37 cellular contexts compared by ENCODE assay signal in genomic region chr10:23657677-23658076, GRCh38.
"Had no signal": no experiment of that assay in that cellular context is flagged by ENCODE, and none has a peak within 500 bp of the region (broad histone marks: within the 10 kb centered on the region; RNA-seq: fewer than 3 reads in every experiment).

No MANE protein-coding gene starts in this region.

- H3K36me3 ChIP-seq: ascending aorta, cardiac muscle cell had no signal

- H3K27me3 ChIP-seq: ascending aorta had no signal

- H3K36me3 Mint-ChIP-seq: activated CD8-positive, alpha-beta memory T cell treated with anti-CD3 and anti-CD28 coated beads, Interleukin-2, amount 10 ng/mL, durations not matched to agents 7 days and 5 days; activated naive CD4-positive, alpha-beta T cell treated with anti-CD3 and anti-CD28 coated beads, Interleukin-2, amount 10 ng/mL, durations not matched to agents 7 days and 5 days; activated naive CD4-positive, alpha-beta T cell treated with anti-CD3 and anti-CD28 coated beads, Interleukin-2, amount 50 U/mL, for 24 hours; activated naive CD8-positive, alpha-beta T cell; activated naive CD8-positive, alpha-beta T cell treated with anti-CD3 and anti-CD28 coated beads, Interleukin-2, amount 10 ng/mL, durations not matched to agents 7 days and 5 days; brain had no signal

- DNase-seq: activated CD4-positive, alpha-beta memory T cell treated with anti-CD3 and anti-CD28 coated beads, Interleukin-2, amount 10 ng/mL, durations not matched to agents 7 days and 5 days; activated CD4-positive, alpha-beta T cell treated with anti-CD3 and anti-CD28 coated beads for 1 hour; activated CD4-positive, alpha-beta T cell treated with anti-CD3 and anti-CD28 coated beads for 36 hours; activated CD4-positive, alpha-beta T cell treated with anti-CD3 and anti-CD28 coated beads for 48 hours; activated CD4-positive, alpha-beta T cell treated with anti-CD3 and anti-CD28 coated beads, Interleukin-2, amount 10 ng/mL, durations not matched to agents 7 days and 5 days; activated CD4-positive, alpha-beta T cell treated with anti-CD3 and anti-CD28 coated beads, Interleukin-2, amount 50 U/mL, for 48 hours; activated CD4-positive, CD25-positive, alpha-beta regulatory T cell; activated CD8-positive, alpha-beta memory T cell treated with anti-CD3 and anti-CD28 coated beads for 24 hours; activated CD8-positive, alpha-beta memory T cell treated with anti-CD3 and anti-CD28 coated beads, Interleukin-2, amount 10 ng/mL, durations not matched to agents 7 days and 5 days; activated CD8-positive, alpha-beta memory T cell treated with anti-CD3 and anti-CD28 coated beads, Interleukin-2, amount 50 U/mL, for 48 hours; activated CD8-positive, alpha-beta T cell treated with anti-CD3 and anti-CD28 coated beads, Interleukin-2, amount 10 ng/mL, durations not matched to agents 7 days and 5 days; activated effector memory CD4-positive, alpha-beta T cell treated with Interleukin-2 at 50 U/mL for 16 hours; activated gamma-delta T cell; activated naive CD4-positive, alpha-beta T cell treated with anti-CD3 and anti-CD28 coated beads, Interleukin-2, amount 10 ng/mL, durations not matched to agents 7 days and 5 days; activated naive CD4-positive, alpha-beta T cell treated with Interleukin-2 at 50 U/mL for 16 hours; activated naive CD8-positive, alpha-beta T cell treated with anti-CD3 and anti-CD28 coated beads, Interleukin-2, amount 10 ng/mL, durations not matched to agents 7 days and 5 days; activated naive CD8-positive, alpha-beta T cell treated with anti-CD3 and anti-CD28 coated beads, Interleukin-2, amount 50 U/mL, for 24 hours; activated T-cell treated with anti-CD3 and anti-CD28 coated beads, Interleukin-2, amount 50 U/mL, for 24 hours; activated T-cell treated with anti-CD3 and anti-CD28 coated beads, Interleukin-2, amount 50 U/mL, for 48 hours; amygdala; anterior cingulate cortex; caudate nucleus; cerebellar nuclear complex; T-helper 1 cell; T-helper 2 cell; T-helper 9 cell had no signal

- H3K4me3 Mint-ChIP-seq: activated CD4-positive, alpha-beta memory T cell treated with anti-CD3 and anti-CD28 coated beads, Interleukin-2, amount 10 ng/mL, durations not matched to agents 7 days and 5 days; activated CD4-positive, alpha-beta T cell treated with anti-CD3 and anti-CD28 coated beads for 36 hours; activated CD4-positive, alpha-beta T cell treated with anti-CD3 and anti-CD28 coated beads, Interleukin-2, amount 10 ng/mL, durations not matched to agents 7 days and 5 days; activated CD8-positive, alpha-beta memory T cell treated with anti-CD3 and anti-CD28 coated beads, Interleukin-2, amount 10 ng/mL, durations not matched to agents 7 days and 5 days; activated CD8-positive, alpha-beta T cell treated with anti-CD3 and anti-CD28 coated beads, Interleukin-2, amount 10 ng/mL, durations not matched to agents 7 days and 5 days; activated naive CD4-positive, alpha-beta T cell treated with anti-CD3 and anti-CD28 coated beads, Interleukin-2, amount 10 ng/mL, durations not matched to agents 7 days and 5 days; activated naive CD4-positive, alpha-beta T cell treated with anti-CD3 and anti-CD28 coated beads, Interleukin-2, amount 50 U/mL, for 24 hours; activated naive CD8-positive, alpha-beta T cell; activated naive CD8-positive, alpha-beta T cell treated with anti-CD3 and anti-CD28 coated beads, Interleukin-2, amount 10 ng/mL, durations not matched to agents 7 days and 5 days; activated naive CD8-positive, alpha-beta T cell treated with anti-CD3 and anti-CD28 coated beads, Interleukin-2, amount 50 U/mL, for 24 hours; activated T-cell treated with anti-CD3 and anti-CD28 coated beads, Interleukin-2, amount 50 U/mL, for 24 hours; brain; central memory CD8-positive, alpha-beta T cell; T-helper 1 cell treated with Interleukin-12 subunit alpha and Interleukin-12 subunit beta and Interleukin-4 antibody, amounts not matched to agents 30 μg/mL and 1 μg/mL, for 36 hours; T-helper 2 cell treated with Interferon-gamma antibody and Interleukin-4, amounts not matched to agents 5 μg/mL and 100 μg/mL, for 36 hours had no signal

- H3K4me3 ChIP-seq: ascending aorta, cardiac muscle cell had no signal

- H3K9me3 ChIP-seq: ascending aorta had no signal

- H3K4me1 Mint-ChIP-seq: activated CD4-positive, alpha-beta memory T cell treated with anti-CD3 and anti-CD28 coated beads, Interleukin-2, amount 10 ng/mL, durations not matched to agents 7 days and 5 days; activated CD4-positive, alpha-beta T cell treated with anti-CD3 and anti-CD28 coated beads for 36 hours; activated CD4-positive, alpha-beta T cell treated with anti-CD3 and anti-CD28 coated beads, Interleukin-2, amount 10 ng/mL, durations not matched to agents 7 days and 5 days; activated CD8-positive, alpha-beta memory T cell treated with anti-CD3 and anti-CD28 coated beads, Interleukin-2, amount 10 ng/mL, durations not matched to agents 7 days and 5 days; activated naive CD4-positive, alpha-beta T cell treated with anti-CD3 and anti-CD28 coated beads, Interleukin-2, amount 10 ng/mL, durations not matched to agents 7 days and 5 days; activated naive CD4-positive, alpha-beta T cell treated with anti-CD3 and anti-CD28 coated beads, Interleukin-2, amount 50 U/mL, for 24 hours; activated naive CD8-positive, alpha-beta T cell treated with anti-CD3 and anti-CD28 coated beads, Interleukin-2, amount 10 ng/mL, durations not matched to agents 7 days and 5 days; brain; central memory CD8-positive, alpha-beta T cell had no signal

- H3K4me1 ChIP-seq: ascending aorta had no signal

- H3K27ac Mint-ChIP-seq: activated CD4-positive, alpha-beta memory T cell treated with anti-CD3 and anti-CD28 coated beads, Interleukin-2, amount 10 ng/mL, durations not matched to agents 7 days and 5 days; activated CD4-positive, alpha-beta T cell treated with anti-CD3 and anti-CD28 coated beads for 36 hours; activated CD4-positive, alpha-beta T cell treated with anti-CD3 and anti-CD28 coated beads, Interleukin-2, amount 10 ng/mL, durations not matched to agents 7 days and 5 days; activated CD8-positive, alpha-beta memory T cell treated with anti-CD3 and anti-CD28 coated beads, Interleukin-2, amount 10 ng/mL, durations not matched to agents 7 days and 5 days; activated CD8-positive, alpha-beta T cell treated with anti-CD3 and anti-CD28 coated beads, Interleukin-2, amount 10 ng/mL, durations not matched to agents 7 days and 5 days; activated naive CD4-positive, alpha-beta T cell treated with anti-CD3 and anti-CD28 coated beads, Interleukin-2, amount 10 ng/mL, durations not matched to agents 7 days and 5 days; activated naive CD4-positive, alpha-beta T cell treated with anti-CD3 and anti-CD28 coated beads, Interleukin-2, amount 50 U/mL, for 24 hours; activated naive CD8-positive, alpha-beta T cell; activated naive CD8-positive, alpha-beta T cell treated with anti-CD3 and anti-CD28 coated beads, Interleukin-2, amount 10 ng/mL, durations not matched to agents 7 days and 5 days; activated naive CD8-positive, alpha-beta T cell treated with anti-CD3 and anti-CD28 coated beads, Interleukin-2, amount 50 U/mL, for 24 hours; activated T-cell treated with anti-CD3 and anti-CD28 coated beads, Interleukin-2, amount 50 U/mL, for 24 hours; activated T-helper 2 cell treated with anti-CD3 and anti-CD28 coated beads, Interferon-gamma antibody, Interleukin-2, Interleukin-4, amounts not matched to agents 10 μg/mL and 5 μg/mL and 100 μg/mL, durations not matched to agents 14 hours and 24 hours and 36 hours; brain; T-helper 1 cell treated with Interleukin-12 subunit alpha and Interleukin-12 subunit beta and Interleukin-4 antibody, amounts not matched to agents 30 μg/mL and 1 μg/mL, for 36 hours; T-helper 2 cell treated with Interferon-gamma antibody and Interleukin-4, amounts not matched to agents 5 μg/mL and 100 μg/mL, for 36 hours had no signal

- H3K27ac ChIP-seq: ascending aorta, cardiac muscle cell, VCaP had no signal

- ATAC-seq: activated CD4-positive, alpha-beta T cell treated with anti-CD3 and anti-CD28 coated beads for 36 hours; activated CD4-positive, CD25-positive, alpha-beta regulatory T cell treated with anti-CD3 and anti-CD28 coated beads, Interleukin-2, amount 50 U/mL, for 24 hours; activated CD8-positive, alpha-beta memory T cell treated with anti-CD3 and anti-CD28 coated beads, Interleukin-2, amount 10 ng/mL, durations not matched to agents 7 days and 5 days; activated CD8-positive, alpha-beta T cell treated with anti-CD3 and anti-CD28 coated beads, Interleukin-2, amount 10 ng/mL, durations not matched to agents 7 days and 5 days; activated naive CD8-positive, alpha-beta T cell treated with anti-CD3 and anti-CD28 coated beads, Interleukin-2, amount 50 U/mL, for 24 hours had no signal

- H3K27me3 Mint-ChIP-seq: activated CD4-positive, alpha-beta memory T cell treated with anti-CD3 and anti-CD28 coated beads, Interleukin-2, amount 10 ng/mL, durations not matched to agents 7 days and 5 days; activated CD8-positive, alpha-beta memory T cell treated with anti-CD3 and anti-CD28 coated beads, Interleukin-2, amount 10 ng/mL, durations not matched to agents 7 days and 5 days; activated naive CD4-positive, alpha-beta T cell treated with anti-CD3 and anti-CD28 coated beads, Interleukin-2, amount 50 U/mL, for 24 hours; central memory CD8-positive, alpha-beta T cell had no signal

- H3K9me3 Mint-ChIP-seq: activated CD4-positive, alpha-beta memory T cell treated with anti-CD3 and anti-CD28 coated beads, Interleukin-2, amount 10 ng/mL, durations not matched to agents 7 days and 5 days; activated CD4-positive, alpha-beta T cell treated with anti-CD3 and anti-CD28 coated beads, Interleukin-2, amount 10 ng/mL, durations not matched to agents 7 days and 5 days; activated naive CD4-positive, alpha-beta T cell treated with anti-CD3 and anti-CD28 coated beads, Interleukin-2, amount 10 ng/mL, durations not matched to agents 7 days and 5 days; activated naive CD4-positive, alpha-beta T cell treated with anti-CD3 and anti-CD28 coated beads, Interleukin-2, amount 50 U/mL, for 24 hours; activated naive CD8-positive, alpha-beta T cell treated with anti-CD3 and anti-CD28 coated beads, Interleukin-2, amount 10 ng/mL, durations not matched to agents 7 days and 5 days; activated naive CD8-positive, alpha-beta T cell treated with anti-CD3 and anti-CD28 coated beads, Interleukin-2, amount 50 U/mL, for 24 hours; activated T-cell treated with anti-CD3 and anti-CD28 coated beads, Interleukin-2, amount 50 U/mL, for 24 hours; activated T-helper 2 cell treated with anti-CD3 and anti-CD28 coated beads, Interferon-gamma antibody, Interleukin-2, Interleukin-4, amounts not matched to agents 10 μg/mL and 5 μg/mL and 100 μg/mL, durations not matched to agents 14 hours and 24 hours and 36 hours; brain; central memory CD8-positive, alpha-beta T cell; T-helper 1 cell treated with Interleukin-12 subunit alpha and Interleukin-12 subunit beta and Interleukin-4 antibody, amounts not matched to agents 30 μg/mL and 1 μg/mL, for 36 hours; T-helper 2 cell treated with Interferon-gamma antibody and Interleukin-4, amounts not matched to agents 5 μg/mL and 100 μg/mL, for 36 hours had no signal
